ENCODE assay signal across 1 cellular context in genomic region chr4:101357751-101358150, GRCh38.
TF ChIP-seq lines count a peak whose summit lies in the region.

No MANE protein-coding gene starts in this region.

TF ChIP-seq in IMR-90, 13 proteins besides CTCF, POLR2A, EP300 and RAD21 (continued from another document):
- TF ChIP-seq ELK1 (IDR thresholded peaks at IDR 0.05; ENCODE audit: borderline replicate concordance, low read depth, low read length): no peak
